Comparison of ENCODE assay signal across 14 cellular contexts in genomic region chr19:16654151-16654550, GRCh38. TPM values are rescaled to one million over a fixed set of nuclear protein-coding genes. Genes with fewer than 3 reads are reported as not detected.
DNase-seq lines count a peak whose midpoint lies in the region; ATAC-seq and TF ChIP-seq lines count a peak whose summit lies in the region.
"Had no signal": no experiment of that assay in that cellular context is flagged by ENCODE, and none has a peak within 500 bp of the region (broad histone marks: within the 10 kb centered on the region; RNA-seq: fewer than 3 reads in every experiment).

No MANE protein-coding gene starts in this region.

- ATAC-seq in gastrocnemius medialis = no peak
- no peak for ATAC-seq in GM18519 (IDR thresholded peaks at IDR 0.05; ENCODE audit: low FRiP score, unreplicated experiment)

- H3K4me3 ChIP-seq in choroid plexus epithelial cell (ENCODE audit: low read depth, low read length) (no peak overlapping the region), gastrocnemius medialis (no peak overlapping the region)
- H3K4me3 ChIP-seq: psoas muscle, SK-N-MC had no signal

- peaks cover 0 to 59% of the 10 kb centered on the region in 2 donors for H3K36me3 ChIP-seq in gastrocnemius medialis

- no peaks in the 10 kb centered on the region for H3K9me3 ChIP-seq in gastrocnemius medialis
- H3K9me3 ChIP-seq: psoas muscle had no signal

- peaks cover 54 to 55% of the 10 kb centered on the region in 2 donors for H3K4me1 ChIP-seq in gastrocnemius medialis

- H3K27me3 ChIP-seq in gastrocnemius medialis = no peaks in the 10 kb centered on the region

- intact Hi-C loops in gastrocnemius medialis (cut with DNase I; ENCODE audit: low total_unique reads) = no loop called here

- TF ChIP-seq CTCF in choroid plexus epithelial cell (conservative IDR thresholded peaks at IDR 0.05; ENCODE audit: low read depth, low read length) (no peak), gastrocnemius medialis (IDR thresholded peaks at IDR 0.05 in 4 of 5, conservative IDR thresholded peaks at IDR 0.05 in 1 of 5) (no peak), GM13977 (IDR thresholded peaks at IDR 0.05; ENCODE audit: extremely low read depth, insufficient read depth, missing control alignments) (no peak)

- in situ Hi-C loops in gastrocnemius medialis (cut with MboI; ENCODE audit: low sequenced_read_pairs in 4 of 4) (no loop called here), GM13977 (cut with MboI; ENCODE audit: low pct_unique_long_range_greater_than_20kb, low sequenced_read_pairs, unreplicated experiment) (no loop called here)

- H3K27ac ChIP-seq in gastrocnemius medialis = peak overlapping the region; percentile 0 to 90 (median 90)
- H3K27ac ChIP-seq: psoas muscle, SK-N-MC had no signal

- DNase-seq in activated CD4-positive, alpha-beta T cell treated with anti-CD3 and anti-CD28 coated beads for 48 hours = peak; percentile 11
- no peak for DNase-seq in activated CD4-positive, alpha-beta T cell treated with anti-CD3 and anti-CD28 coated beads, Interleukin-2, amount 50 U/mL, for 4 hours
- DNase-seq in NCI-H226 (peak; percentile 35), choroid plexus epithelial cell (ENCODE audit: low read depth) (peak; percentile 23), gastrocnemius medialis (no peak), GM13977 (ENCODE audit: low spot score) (no peak)
- DNase-seq in effector CD4-positive, alpha-beta T cell = no peak
- DNase-seq: activated CD4-positive, alpha-beta T cell treated with anti-CD3 and anti-CD28 coated beads for 1 hour; HFFc6; NCI-H774; psoas muscle; stimulated activated CD4-positive, alpha-beta T cell treated with anti-CD3 and anti-CD28 coated beads, Interleukin-1b, Interleukin-23, amount 100 ng/mL, for 48 hours had no signal

- no peak for TF ChIP-seq POLR2A in gastrocnemius medialis (IDR thresholded peaks at IDR 0.05)

RNA-seq across cellular contexts. Expression of gene SMIM7, which starts 5.8 kb away (rescaled TPM):
- 10 to 100 TPM; 36.4 to 60.5 (median 49.8) TPM for total RNA-seq in gastrocnemius medialis

RNA-seq across cellular contexts. Expression of gene TMEM38A, which starts 6.8 kb away (rescaled TPM):
- total RNA-seq in gastrocnemius medialis = 100 to 1,000 TPM; 101 to 256 (median 182) TPM

RNA-seq across cellular contexts. Expression of gene MED26, which starts 26.1 kb away (rescaled TPM):
- 10 to 100 TPM in 2 of 4 donors, 1 to 10 TPM in 2; 5.7 to 15.7 (median 9.4) TPM for total RNA-seq in gastrocnemius medialis

Comparison
In these comparisons a context has a peak if more than half of its experiments do, and no peak if none do; other contexts are left out.
1. DNase-seq: peak in activated CD4-positive, alpha-beta T cell treated with anti-CD3 and anti-CD28 coated beads for 48 hours (single experiment), NCI-H226 (single experiment) and choroid plexus epithelial cell (single experiment); none in activated CD4-positive, alpha-beta T cell treated with anti-CD3 and anti-CD28 coated beads, Interleukin-2, amount 50 U/mL, for 4 hours (0 of 2), gastrocnemius medialis (0 of 2), effector CD4-positive, alpha-beta T cell (single experiment) and GM13977 (single experiment).